Comparison of ENCODE assay signal across 3 cellular contexts in genomic region chr1:16641159-16641975, GRCh38. TPM values are rescaled to one million over a fixed set of nuclear protein-coding genes. Genes with fewer than 3 reads are reported as not detected.
"Had no signal": no experiment of that assay in that cellular context is flagged by ENCODE, and none has a peak within 500 bp of the region (broad histone marks: within the 10 kb centered on the region; RNA-seq: fewer than 3 reads in every experiment).

No MANE protein-coding gene starts in this region.

RNA-seq across cellular contexts. Expression of gene RNU1-3, which starts 25.4 kb away (rescaled TPM):
- polyA plus RNA-seq: cardiac muscle cell, foreskin keratinocyte, heart right ventricle had no signal
